Comparison of ENCODE assay signal across 9 cellular contexts in the genomic region with DNA sequence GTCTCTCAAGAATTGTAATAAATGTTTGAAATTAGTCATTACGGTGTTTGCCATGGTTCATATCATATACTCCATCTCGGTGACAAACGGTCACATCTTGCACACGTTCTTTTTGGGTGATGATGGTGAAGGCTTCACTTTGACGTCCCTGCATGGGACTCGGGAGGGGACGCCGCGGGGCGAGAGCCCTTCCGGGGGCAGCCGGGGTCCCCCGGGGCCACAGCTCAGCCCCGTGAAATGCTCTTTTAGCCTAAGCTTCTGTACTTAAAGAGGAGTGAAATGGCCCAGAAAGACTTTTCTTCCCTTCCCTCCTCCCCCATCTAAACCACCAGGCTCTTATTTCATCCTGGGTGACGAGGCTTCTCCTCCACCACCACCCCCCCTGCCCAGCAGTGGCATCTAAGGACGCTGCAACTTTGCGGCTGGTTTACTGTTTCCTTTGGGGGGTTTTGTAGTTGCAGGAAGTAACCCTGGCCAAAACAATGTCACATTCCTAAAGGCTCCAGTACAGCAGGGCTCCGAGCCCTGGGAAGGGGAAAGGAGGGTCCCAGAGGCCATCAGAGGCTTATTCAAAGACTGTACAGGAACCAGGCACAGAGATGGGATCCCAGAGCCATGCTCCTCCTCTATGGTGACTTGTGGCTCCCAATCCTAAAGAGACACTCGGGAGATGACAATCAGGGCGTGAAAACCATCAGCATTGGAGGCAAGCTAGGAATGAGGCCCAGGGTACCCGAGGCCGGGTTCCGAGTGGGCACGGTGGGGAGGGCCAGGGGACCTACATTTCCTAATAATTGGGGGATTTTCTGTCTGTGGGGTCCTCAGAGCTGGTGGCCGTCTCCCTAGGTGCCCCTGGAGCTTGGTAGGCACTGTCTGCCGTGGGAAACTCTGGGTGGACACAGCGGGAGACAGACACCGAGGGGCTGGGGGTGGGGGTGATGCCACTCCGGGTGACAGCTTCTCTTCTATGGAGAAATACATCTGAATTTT.
DNase-seq lines count a peak whose midpoint lies in the region; ATAC-seq and TF ChIP-seq lines count a peak whose summit lies in the region.
"Had no signal": no experiment of that assay in that cellular context is flagged by ENCODE, and none has a peak within 500 bp of the region (broad histone marks: within the 10 kb centered on the region; RNA-seq: fewer than 3 reads in every experiment).

No MANE protein-coding gene starts in this region.

- no peaks in the 10 kb centered on the region for H4K20me1 ChIP-seq in fibroblast of lung (ENCODE audit: control insufficient read depth, extremely low read depth, insufficient read depth, low read length)

- TF ChIP-seq CTCF in fibroblast of lung (conservative IDR thresholded peaks at IDR 0.05 in 1 of 2, IDR thresholded peaks at IDR 0.05 in 1 of 2; ENCODE audit: low read depth in 1 of 2, low read length in 2 of 2) (no peak), thyroid gland (IDR thresholded peaks at IDR 0.05) (no peak)

- H3K79me2 ChIP-seq in fibroblast of lung (ENCODE audit: control insufficient read depth, insufficient read depth, low read length) = no peaks in the 10 kb centered on the region

- H3K4me3 ChIP-seq in fibroblast of lung (replicated peaks in 1 of 4; ENCODE audit: control extremely low read depth in 1 of 4, insufficient read depth in 1 of 4, low read depth in 3 of 4, low read length in 4 of 4) (no peak overlapping the region), thyroid gland (replicated peaks in 1 of 3) (no peak overlapping the region)

- H3K36me3 ChIP-seq in fibroblast of lung (ENCODE audit: control insufficient read depth, insufficient read depth, low read length) (no peaks in the 10 kb centered on the region), thyroid gland (no peaks in the 10 kb centered on the region)

- no peaks in the 10 kb centered on the region for H3K9me3 ChIP-seq in fibroblast of lung (ENCODE audit: control insufficient read depth, insufficient read depth, low read depth, low read length)
- H3K9me3 ChIP-seq in thyroid gland = no peaks in the 10 kb centered on the region

- ATAC-seq in HG03025 (IDR thresholded peaks at IDR 0.05; ENCODE audit: low FRiP score, unreplicated experiment) = no peak
- no peak for ATAC-seq in HG03175 (IDR thresholded peaks at IDR 0.05; ENCODE audit: unreplicated experiment)

- H3K4me2 ChIP-seq in fibroblast of lung (ENCODE audit: extremely low read depth, insufficient read depth, low read length) = no peak overlapping the region

- DNase-seq in KBM-7 = peak; percentile 39
- DNase-seq in activated CD8-positive, alpha-beta memory T cell treated with anti-CD3 and anti-CD28 coated beads for 4 hours (ENCODE audit: low read depth in 2 of 2) = peak; percentile 14 to 16
- DNase-seq in fibroblast of lung (ENCODE audit: low read depth in 2 of 2) = peak; percentile 15 to 27
- peak; percentile 23 for DNase-seq in stimulated activated CD8-positive, alpha-beta memory T cell treated with anti-CD3 and anti-CD28 coated beads, Interleukin-12 subunit alpha, Interleukin-12 subunit beta, amount 100 ng/mL, for 24 hours (ENCODE audit: extremely low read depth)
- DNase-seq in NOMO-1 (lab: John Stamatoyannopoulos, UW; ENCODE audit: unreplicated experiment in 2 of 2) = no peak
- DNase-seq in thyroid gland = no peak

- intact Hi-C loops in thyroid gland (cut with DNase I) = no loop called here

- no peak overlapping the region for H2AFZ ChIP-seq in fibroblast of lung (ENCODE audit: low read length)

- WGBS in thyroid gland, 2 donors = 54 to 64% methylated on average over 27 to 29 of the region's 29 CpGs

- H3K9ac ChIP-seq in fibroblast of lung (ENCODE audit: insufficient read depth, low read length) = no peak overlapping the region

- H3K27ac ChIP-seq in fibroblast of lung (ENCODE audit: insufficient read depth, low read length) (no peak overlapping the region), thyroid gland (no peak overlapping the region)
- H3K27ac ChIP-seq: HL-60 had no signal

- in situ Hi-C loops in KBM-7 (cut with MboI; ENCODE audit: low pct_unique_long_range_greater_than_20kb, low sequenced_read_pairs) = no loop called here

- H3K27me3 ChIP-seq in fibroblast of lung (ENCODE audit: control insufficient read depth, insufficient read depth, low read length) = no peaks in the 10 kb centered on the region
- no peaks in the 10 kb centered on the region for H3K27me3 ChIP-seq in thyroid gland

- TF ChIP-seq POLR2A in thyroid gland (IDR thresholded peaks at IDR 0.05) = no peak

- H3K4me1 ChIP-seq in fibroblast of lung (ENCODE audit: control insufficient read depth, extremely low read depth, insufficient read depth, low read length) (no peaks in the 10 kb centered on the region), thyroid gland (no peaks in the 10 kb centered on the region)

Comparison
In these comparisons a context has a peak if more than half of its experiments do, and no peak if none do; other contexts are left out.
1. DNase-seq: peak in KBM-7 (single experiment), activated CD8-positive, alpha-beta memory T cell treated with anti-CD3 and anti-CD28 coated beads for 4 hours (2 of 2), fibroblast of lung (2 of 2) and stimulated activated CD8-positive, alpha-beta memory T cell treated with anti-CD3 and anti-CD28 coated beads, Interleukin-12 subunit alpha, Interleukin-12 subunit beta, amount 100 ng/mL, for 24 hours (single experiment); none in NOMO-1 (0 of 2) and thyroid gland (0 of 2).